8 cellular contexts compared by ENCODE assay signal in genomic region chr16:82169861-82170845, GRCh38. TPM values are rescaled to one million over a fixed set of nuclear protein-coding genes. Genes with fewer than 3 reads are reported as not detected.
A peak's percentile ranks its signal among the peaks of the same experiment; 100 is the strongest.
DNase-seq lines count a peak whose midpoint lies in the region; ATAC-seq lines count a peak whose summit lies in the region.

Gene MPHOSPH6, minus strand, starts transcription at chr16:82170224. Its CDS starts 49 bp downstream, at chr16:82170175.

- H3K4me3 Mint-ChIP-seq in CD8-positive, alpha-beta memory T cell = peak within 1 kb of the TSS; percentile 88 to 98 (median 96)
- H3K4me3 Mint-ChIP-seq in activated CD8-positive, alpha-beta memory T cell treated with anti-CD3 and anti-CD28 coated beads, Interleukin-2, amount 10 ng/mL, durations not matched to agents 7 days and 5 days = peak within 1 kb of the TSS; percentile 86

- H3K9me3 Mint-ChIP-seq in CD8-positive, alpha-beta memory T cell = no peaks in the 10 kb centered on the region
- peaks cover 5% of the 10 kb centered on the region for H3K9me3 Mint-ChIP-seq in activated CD8-positive, alpha-beta memory T cell treated with anti-CD3 and anti-CD28 coated beads, Interleukin-2, amount 10 ng/mL, durations not matched to agents 7 days and 5 days (ENCODE audit: low read depth)

- H3K4me1 Mint-ChIP-seq in CD8-positive, alpha-beta memory T cell = peaks cover 27 to 37% (median 35%) of the 10 kb centered on the region in 3 donors
- H3K4me1 Mint-ChIP-seq in activated CD8-positive, alpha-beta memory T cell treated with anti-CD3 and anti-CD28 coated beads, Interleukin-2, amount 10 ng/mL, durations not matched to agents 7 days and 5 days = peaks cover 20% of the 10 kb centered on the region

- H3K9me3 ChIP-seq in CD8-positive, alpha-beta memory T cell (ENCODE audit: low read length) = no peaks in the 10 kb centered on the region
- no peaks in the 10 kb centered on the region for H3K9me3 ChIP-seq in endocrine pancreas (ENCODE audit: control insufficient read depth, low read length)

- peaks cover 0 to 21% of the 10 kb centered on the region in 2 donors for H3K27me3 Mint-ChIP-seq in CD8-positive, alpha-beta memory T cell
- H3K27me3 Mint-ChIP-seq in activated CD8-positive, alpha-beta memory T cell treated with anti-CD3 and anti-CD28 coated beads, Interleukin-2, amount 10 ng/mL, durations not matched to agents 7 days and 5 days = peaks cover 34% of the 10 kb centered on the region

- H3K4me1 ChIP-seq in CD8-positive, alpha-beta memory T cell (ENCODE audit: insufficient read depth, low read length) = peaks cover 16% of the 10 kb centered on the region
- H3K4me1 ChIP-seq in endocrine pancreas (ENCODE audit: control insufficient read depth, insufficient read depth, low read length) = peaks cover 5% of the 10 kb centered on the region

- H3K27ac Mint-ChIP-seq in CD8-positive, alpha-beta memory T cell = peak within 1 kb of the TSS; percentile 70 to 97 (median 94)
- H3K27ac Mint-ChIP-seq in activated CD8-positive, alpha-beta memory T cell treated with anti-CD3 and anti-CD28 coated beads, Interleukin-2, amount 10 ng/mL, durations not matched to agents 7 days and 5 days = peak within 1 kb of the TSS; percentile 87

- peak within 1 kb of the TSS; percentile 76 for H3K27ac ChIP-seq in CD8-positive, alpha-beta memory T cell (ENCODE audit: low read depth, low read length)

- H3K36me3 Mint-ChIP-seq in CD8-positive, alpha-beta memory T cell = peaks cover 6 to 25% (median 6%) of the 10 kb centered on the region in 3 donors
- peaks cover 33% of the 10 kb centered on the region for H3K36me3 Mint-ChIP-seq in activated CD8-positive, alpha-beta memory T cell treated with anti-CD3 and anti-CD28 coated beads, Interleukin-2, amount 10 ng/mL, durations not matched to agents 7 days and 5 days

- CTCF ChIA-PET in CD8-positive, alpha-beta memory T cell (lab: Charles Lee) = interaction anchor here (1.2 to 1.4 kb wide), 2 partner anchors 10 to 12 kb away, joined by 4 to 5 read pairs; no protein-coding TSS in a partner anchor
- CTCF ChIA-PET in activated CD8-positive, alpha-beta memory T cell treated with anti-CD3 and anti-CD28 coated beads, Interleukin-2, amount 10 ng/mL, durations not matched to agents 7 days and 5 days (lab: Charles Lee) = interaction anchor here (0.9 to 2.5 kb wide), 6 partner anchors 36 to 159 kb away, joined by 3 to 12 read pairs (median 4); partner anchors contain the start of gene SDR42E1

- peak; percentile 86 to 92 (median 88) for DNase-seq in CD8-positive, alpha-beta memory T cell
- peak; percentile 96 for DNase-seq in HPDE6-E6E7 (ENCODE audit: extremely low spot score)
- DNase-seq in NOMO-1 (lab: John Stamatoyannopoulos, UW; ENCODE audit: unreplicated experiment in 2 of 2) = peak; percentile 72 to 92
- peak; percentile 92 for DNase-seq in activated CD8-positive, alpha-beta memory T cell treated with anti-CD3 and anti-CD28 coated beads, Interleukin-2, amount 10 ng/mL, durations not matched to agents 7 days and 5 days
- peak; percentile 98 for DNase-seq in mesenteric fat pad (ENCODE audit: low spot score)
- peak; percentile 80 for DNase-seq in stimulated activated CD8-positive, alpha-beta memory T cell treated with anti-CD3 and anti-CD28 coated beads, Interleukin-15, amount 100 ng/mL, for 1 hour (ENCODE audit: low read depth)

- H3K9ac ChIP-seq in endocrine pancreas (ENCODE audit: control insufficient read depth, insufficient read depth, low read length) = peak within 1 kb of the TSS; percentile 90

- ATAC-seq in GM19463 (IDR thresholded peaks at IDR 0.05; ENCODE audit: unreplicated experiment) = peak; percentile 95
- peak; percentile 97 for ATAC-seq in activated CD8-positive, alpha-beta memory T cell treated with anti-CD3 and anti-CD28 coated beads, Interleukin-2, amount 10 ng/mL, durations not matched to agents 7 days and 5 days

- POLR2A ChIA-PET in CD8-positive, alpha-beta memory T cell (lab: Charles Lee) = interaction anchor here (0.6 kb wide), 1 partner anchor 1342 kb away, joined by 3 read pairs; no protein-coding TSS in a partner anchor

- no peaks in the 10 kb centered on the region for H3K27me3 ChIP-seq in CD8-positive, alpha-beta memory T cell (ENCODE audit: insufficient read depth, low read length, poor library complexity, severe bottlenecking)
- no peaks in the 10 kb centered on the region for H3K27me3 ChIP-seq in endocrine pancreas (ENCODE audit: control insufficient read depth, insufficient read depth, low read length)

- peak within 1 kb of the TSS; percentile 83 for H3K4me3 ChIP-seq in CD8-positive, alpha-beta memory T cell (ENCODE audit: low read length)
- peak within 1 kb of the TSS; percentile 81 for H3K4me3 ChIP-seq in endocrine pancreas (ENCODE audit: control insufficient read depth, insufficient read depth, low read length)

- peaks cover 7% of the 10 kb centered on the region for H3K36me3 ChIP-seq in CD8-positive, alpha-beta memory T cell (ENCODE audit: insufficient read depth, low read length)
- H3K36me3 ChIP-seq in endocrine pancreas (ENCODE audit: control insufficient read depth, insufficient read depth, low read length) = no peaks in the 10 kb centered on the region

RNA-seq across cellular contexts. Expression of gene MPHOSPH6, which starts in this region (rescaled TPM):
- 10 to 100 TPM; 47.0 to 51.6 TPM for total RNA-seq in CD8-positive, alpha-beta memory T cell
- 22.1 TPM for polyA plus RNA-seq in CD8-positive, alpha-beta memory T cell
- 10 to 100 TPM; 26.1 to 32.1 TPM for total RNA-seq in activated CD8-positive, alpha-beta memory T cell treated with anti-CD3 and anti-CD28 coated beads, Interleukin-2, amount 10 ng/mL, durations not matched to agents 7 days and 5 days
- total RNA-seq in mesenteric fat pad = 23.7 TPM

Comparison
In these comparisons a context has a peak if more than half of its experiments do, and no peak if none do; other contexts are left out.
1. Peak in every context shown above with its lines: DNase-seq, ATAC-seq, H3K4me3 ChIP-seq and H3K27ac ChIP-seq.